In the genomic region with DNA sequence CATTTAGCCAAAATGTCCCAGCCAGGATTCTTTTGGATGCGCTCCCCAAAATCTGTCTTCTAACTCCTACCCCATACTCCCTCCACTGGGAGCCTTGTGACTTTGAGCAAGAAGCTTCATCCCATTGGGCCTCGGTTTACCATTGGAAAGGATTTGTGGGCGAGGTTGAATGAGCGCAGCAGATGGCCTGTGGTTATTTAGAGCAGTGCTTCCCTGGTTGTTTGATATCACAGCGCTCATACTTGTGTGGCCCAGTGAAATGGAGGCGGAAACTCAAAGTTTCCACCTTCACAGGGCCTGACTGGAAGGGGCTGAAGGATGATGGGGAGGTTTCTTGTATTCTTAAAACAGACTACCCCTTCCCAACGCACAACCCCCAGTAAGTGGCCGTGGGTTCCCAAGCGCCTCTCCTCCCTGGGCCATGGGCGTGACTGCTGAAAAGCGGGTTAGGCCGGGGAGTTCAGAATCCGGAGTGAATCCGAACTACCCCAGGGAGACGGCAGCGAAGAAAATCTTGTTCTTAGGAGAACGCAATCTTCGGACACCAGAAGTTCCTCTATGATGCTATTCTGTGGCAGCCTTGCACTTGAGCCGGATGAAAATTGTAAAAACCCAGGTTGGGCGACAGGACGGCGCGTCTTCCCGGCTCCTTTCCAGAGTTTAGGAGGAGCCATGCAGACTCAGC, we compare ENCODE assay signal across 8 cellular contexts. TPM values are rescaled to one million over a fixed set of nuclear protein-coding genes. Genes with fewer than 3 reads are reported as not detected.
DNase-seq lines count a peak whose midpoint lies in the region; ATAC-seq and TF ChIP-seq lines count a peak whose summit lies in the region.

No MANE protein-coding gene starts in this region.

- H3K4me1 ChIP-seq in cardiac muscle cell (ENCODE audit: low read depth) = peaks cover 26% of the 10 kb centered on the region
- peaks cover 7% of the 10 kb centered on the region for H3K4me1 ChIP-seq in NT2/D1 (ENCODE audit: insufficient read depth, insufficient read length)
- H3K4me1 ChIP-seq in lower lobe of right lung = peaks cover 40% of the 10 kb centered on the region
- H3K4me1 ChIP-seq in urinary bladder (ENCODE audit: insufficient read depth) = no peaks in the 10 kb centered on the region

- H3K9me3 ChIP-seq in cardiac muscle cell (ENCODE audit: low read depth) = no peaks in the 10 kb centered on the region
- H3K9me3 ChIP-seq in NT2/D1 (ENCODE audit: insufficient read depth, low read length) = no peaks in the 10 kb centered on the region
- H3K9me3 ChIP-seq in lower lobe of right lung = no peaks in the 10 kb centered on the region

- ATAC-seq in left cardiac atrium (no peak), lower lobe of right lung (peak in 1 of 2 donors; percentile 1), GM18873 (IDR thresholded peaks at IDR 0.05; ENCODE audit: low FRiP score, unreplicated experiment) (no peak)

- H3K27ac ChIP-seq in cardiac muscle cell (peak overlapping the region; percentile 99), brain microvascular endothelial cell (peak overlapping the region; percentile 99), lower lobe of right lung (peak overlapping the region; percentile 100), urinary bladder (ENCODE audit: low read depth) (peak overlapping the region; percentile 90)

- TF ChIP-seq CTCF in cardiac muscle cell (IDR thresholded peaks at IDR 0.05; ENCODE audit: low read depth, low read length) (no peak), brain microvascular endothelial cell (IDR thresholded peaks at IDR 0.05; ENCODE audit: low read depth, low read length, missing control alignments) (no peak), lower lobe of right lung (IDR thresholded peaks at IDR 0.05) (no peak)

- intact Hi-C loops in left cardiac atrium (cut with DNase I) (loop anchor here (5.0 to 10.0 kb wide), 2 partner anchors 177 to 194 kb away; no protein-coding TSS in a partner anchor), lower lobe of right lung (cut with DNase I) (no loop called here)

- DNase-seq in cardiac muscle cell (ENCODE audit: low read depth in 1 of 2, low spot score in 1 of 2) (peak; percentile 42 to 55), left cardiac atrium (no peak), NT2/D1 (ENCODE audit: low read depth, low spot score) (no peak), brain microvascular endothelial cell (peak; percentile 52), lower lobe of right lung (peak; percentile 55), NCI-H446 treated with DMSO at 0.1 percent for 48 hours (lab: John Stamatoyannopoulos, UW) (no peak)

- H3K9ac ChIP-seq in NT2/D1 (ENCODE audit: insufficient read length, low read depth) = peak overlapping the region; percentile 95

- in situ Hi-C loops in brain microvascular endothelial cell (cut with HindIII; ENCODE audit: low pct_ligation_motif_present, low sequenced_read_pairs) = loop anchor here (25.0 kb wide), 1 partner anchor 107 kb away; no protein-coding TSS in a partner anchor

- peak overlapping the region; percentile 80 for H3K4me3 ChIP-seq in cardiac muscle cell
- H3K4me3 ChIP-seq in NT2/D1 (ENCODE audit: insufficient read length, low read depth) = peak overlapping the region; percentile 75
- peak overlapping the region; percentile 96 for H3K4me3 ChIP-seq in brain microvascular endothelial cell (ENCODE audit: low read depth, low read length)
- peak overlapping the region; percentile 100 for H3K4me3 ChIP-seq in lower lobe of right lung
- H3K4me3 ChIP-seq in urinary bladder (ENCODE audit: low read depth, low read length) = peak overlapping the region; percentile 89

- H3K27me3 ChIP-seq in cardiac muscle cell = no peaks in the 10 kb centered on the region
- H3K27me3 ChIP-seq in NT2/D1 (ENCODE audit: insufficient read depth, insufficient read length) = peaks cover 26% of the 10 kb centered on the region
- no peaks in the 10 kb centered on the region for H3K27me3 ChIP-seq in brain microvascular endothelial cell (replicated peaks)
- H3K27me3 ChIP-seq in lower lobe of right lung (ENCODE audit: low read depth) = no peaks in the 10 kb centered on the region

- 8% methylated on average over 24 of the region's 24 CpGs for WGBS in urinary bladder

- H3K36me3 ChIP-seq in cardiac muscle cell (peaks cover 41% of the 10 kb centered on the region), NT2/D1 (ENCODE audit: insufficient read depth, insufficient read length, low read length) (peaks cover 70% of the 10 kb centered on the region), brain microvascular endothelial cell (replicated peaks) (peaks cover 50% of the 10 kb centered on the region), lower lobe of right lung (peaks cover 55% of the 10 kb centered on the region), urinary bladder (ENCODE audit: insufficient read depth) (no peaks in the 10 kb centered on the region)

RNA-seq across cellular contexts. Expression of gene ATF4, which starts 1.2 kb away (rescaled TPM):
- total RNA-seq in cardiac muscle cell (283 and 375 TPM in 2 replicates), left cardiac atrium (100 to 1,000 TPM; 203 to 294 TPM), lower lobe of right lung (327 TPM), urinary bladder (154 TPM)
- polyA plus RNA-seq in cardiac muscle cell (194 and 203 TPM in 2 replicates), urinary bladder (633 TPM)

RNA-seq across cellular contexts. Expression of gene RPS19BP1, which starts 13.4 kb away (rescaled TPM):
- total RNA-seq in cardiac muscle cell (144 and 169 TPM in 2 replicates), left cardiac atrium (10 to 100 TPM; 66.1 to 70.7 TPM), lower lobe of right lung (67.9 TPM), urinary bladder (20.0 TPM)
- polyA plus RNA-seq in cardiac muscle cell (112 and 150 TPM in 2 replicates), urinary bladder (147 TPM)

RNA-seq across cellular contexts. Expression of gene MIEF1, which starts 17.0 kb away (rescaled TPM):
- total RNA-seq in cardiac muscle cell = 27.2 and 31.2 TPM in 2 replicates
- 29.1 and 33.7 TPM in 2 replicates for polyA plus RNA-seq in cardiac muscle cell
- total RNA-seq in left cardiac atrium = 10 to 100 TPM; 18.1 to 29.0 TPM
- total RNA-seq in lower lobe of right lung = 27.7 TPM
- total RNA-seq in urinary bladder = 12.2 TPM
- polyA plus RNA-seq in urinary bladder = 18.4 TPM

RNA-seq across cellular contexts. Expression of gene CACNA1I, which starts 51.4 kb away (rescaled TPM):
- total RNA-seq in cardiac muscle cell (0.14 and 0.24 TPM in 2 replicates), left cardiac atrium (under 1 TPM; 0.03 to 0.06 TPM), lower lobe of right lung (0.21 TPM), urinary bladder (0.11 TPM)
- polyA plus RNA-seq in cardiac muscle cell (0.04 and 0.47 TPM in 2 replicates), urinary bladder (0.14 TPM)

Comparison
In these comparisons a context has a peak if more than half of its experiments do, and no peak if none do; other contexts are left out.
1. DNase-seq: peak in cardiac muscle cell (2 of 2), brain microvascular endothelial cell (single experiment) and lower lobe of right lung (single experiment); none in left cardiac atrium (single experiment), NT2/D1 (single experiment) and NCI-H446 treated with DMSO at 0.1 percent for 48 hours (single experiment).
2. Peak in every context shown above with its lines, with median percentiles within 50 percentile points of each other: H3K27ac ChIP-seq and H3K4me3 ChIP-seq.